ENCODE assay signal across 20 cellular contexts in the genomic region with DNA sequence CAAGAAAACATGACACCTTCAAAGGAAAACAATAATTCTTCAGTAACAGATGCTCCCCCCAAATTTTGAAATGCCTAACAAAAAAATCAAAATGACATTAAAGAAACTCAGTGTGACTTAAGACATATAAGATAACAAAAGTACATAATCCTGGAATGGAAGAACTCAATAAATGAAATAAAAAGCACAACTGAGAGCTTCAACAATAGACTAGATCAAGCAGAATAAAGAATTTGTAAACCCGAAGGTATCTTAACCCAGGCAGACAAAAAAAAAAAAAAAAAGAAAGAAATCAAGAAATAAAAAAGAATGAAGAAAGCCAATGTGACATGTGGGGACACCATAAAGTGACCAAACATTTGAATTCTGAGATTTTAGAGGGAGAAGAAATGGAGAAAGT. TPM values are rescaled to one million over a fixed set of nuclear protein-coding genes. Genes with fewer than 3 reads are reported as not detected.
DNase-seq lines count a peak whose midpoint lies in the region; ATAC-seq, FAIRE-seq and TF ChIP-seq lines count a peak whose summit lies in the region.
"Had no signal": no experiment of that assay in that cellular context is flagged by ENCODE, and none has a peak within 500 bp of the region (broad histone marks: within the 10 kb centered on the region; RNA-seq: fewer than 3 reads in every experiment).

No MANE protein-coding gene starts in this region.

- H4K20me1 ChIP-seq in Karpas-422 (ENCODE audit: insufficient read depth, low read depth, low read length) = no peaks in the 10 kb centered on the region

- H3K9me3 Mint-ChIP-seq in CD4-positive, CD25-positive, alpha-beta regulatory T cell = peaks cover 0 to 25% (median 7%) of the 10 kb centered on the region in 7 donors
- H3K9me3 Mint-ChIP-seq: GM23338 had no signal

- H3K4me2 ChIP-seq in Karpas-422 (ENCODE audit: low read depth, low read length, poor library complexity, severe bottlenecking) = no peak overlapping the region
- H3K4me2 ChIP-seq: A549, GM23338, KMS-11 had no signal

- peak overlapping the region in 2 of 3 donors; percentile 17 to 28 for H3K27ac Mint-ChIP-seq in CD4-positive, CD25-positive, alpha-beta regulatory T cell
- H3K27ac Mint-ChIP-seq: CD4-positive, alpha-beta memory T cell; GM23338; IgD-negative memory B cell had no signal

- TF ChIP-seq CTCF in fibroblast of villous mesenchyme (IDR thresholded peaks at IDR 0.05; ENCODE audit: insufficient read depth, low read depth, low read length) = no peak
- TF ChIP-seq CTCF in ascending aorta (IDR thresholded peaks at IDR 0.05) = no peak

- peaks cover 10 to 17% of the 10 kb centered on the region in 2 experiments for H3K9me3 ChIP-seq in CD4-positive, CD25-positive, alpha-beta regulatory T cell (ENCODE audit: control insufficient read depth in 2 of 2, low read length in 2 of 2)
- H3K9me3 ChIP-seq in ascending aorta (peaks cover 6 to 9% of the 10 kb centered on the region in 2 donors), Karpas-422 (ENCODE audit: low read length) (peaks cover 26% of the 10 kb centered on the region)

- no peak overlapping the region for H3K27ac ChIP-seq in CD4-positive, CD25-positive, alpha-beta regulatory T cell (ENCODE audit: insufficient read depth, low read length, poor library complexity, severe bottlenecking)
- H3K27ac ChIP-seq in ascending aorta (no peak overlapping the region), Karpas-422 (ENCODE audit: low read length) (no peak overlapping the region)
- H3K27ac ChIP-seq: A549, C4-2B, KMS-11 had no signal

- FAIRE-seq in A204.1 (lab: Jason Lieb, UNC) = peak; percentile 35
- peak; percentile 7 for FAIRE-seq in RCC 7860 (lab: Jason Lieb, UNC)
- FAIRE-seq: A549, G401.6, H54, HTR-8/SVneo had no signal

- peaks cover 45% of the 10 kb centered on the region for H3K79me2 ChIP-seq in Karpas-422 (ENCODE audit: low read length)

- H3K36me3 Mint-ChIP-seq in CD4-positive, CD25-positive, alpha-beta regulatory T cell = peaks cover 65% of the 10 kb centered on the region

- H2AFZ ChIP-seq in Karpas-422 (ENCODE audit: low read length) = no peak overlapping the region
- H2AFZ ChIP-seq: GM23338 had no signal

- H3K27me3 ChIP-seq in CD4-positive, CD25-positive, alpha-beta regulatory T cell (ENCODE audit: control insufficient read depth, insufficient read depth, low read length) = no peaks in the 10 kb centered on the region
- H3K27me3 ChIP-seq in ascending aorta (no peaks in the 10 kb centered on the region), Karpas-422 (ENCODE audit: low read length) (no peaks in the 10 kb centered on the region)

- DNase-seq in CD4-positive, CD25-positive, alpha-beta regulatory T cell = no peak
- DNase-seq in RCC 7860 (ENCODE audit: low spot score) (no peak), fibroblast of villous mesenchyme (ENCODE audit: low read depth) (peak; percentile 3), SIG-M5 (lab: John Stamatoyannopoulos, UW) (no peak), ascending aorta (ENCODE audit: low spot score in 2 of 2) (no peak), Karpas-422 (no peak)
- DNase-seq: AML-193; Calu3; CD4-positive, alpha-beta memory T cell; HCEC 1CT had no signal

- intact Hi-C loops in ascending aorta (cut with DNase I) = no loop called here

- no peak for ATAC-seq in CD4-positive, CD25-positive, alpha-beta regulatory T cell (ENCODE audit: low read depth in 2 of 2)
- ATAC-seq: A549 had no signal

- H3K4me3 ChIP-seq in CD4-positive, CD25-positive, alpha-beta regulatory T cell (ENCODE audit: low read depth, low read length) = no peak overlapping the region
- H3K4me3 ChIP-seq in fibroblast of villous mesenchyme (ENCODE audit: low read depth, low read length) = no peak overlapping the region
- H3K4me3 ChIP-seq in ascending aorta = no peak overlapping the region
- H3K4me3 ChIP-seq in Karpas-422 (ENCODE audit: low read length) = no peak overlapping the region
- H3K4me3 ChIP-seq: A549, GM23338 had no signal

- no peaks in the 10 kb centered on the region for H3K27me3 Mint-ChIP-seq in CD4-positive, CD25-positive, alpha-beta regulatory T cell
- H3K27me3 Mint-ChIP-seq: CD4-positive, alpha-beta memory T cell; IgD-negative memory B cell had no signal

- no peaks in the 10 kb centered on the region for H3K4me1 ChIP-seq in CD4-positive, CD25-positive, alpha-beta regulatory T cell (ENCODE audit: control insufficient read depth, insufficient read depth, low read length, poor library complexity, severe bottlenecking)
- no peaks in the 10 kb centered on the region for H3K4me1 ChIP-seq in ascending aorta
- H3K4me1 ChIP-seq in Karpas-422 (ENCODE audit: low read length) = no peaks in the 10 kb centered on the region
- H3K4me1 ChIP-seq: A549 had no signal

- no peaks in the 10 kb centered on the region for H3K9me2 ChIP-seq in Karpas-422 (replicated peaks; ENCODE audit: insufficient read depth, low read length)

- H3K9ac ChIP-seq in Karpas-422 (ENCODE audit: low read length) = no peak overlapping the region
- H3K9ac ChIP-seq: KMS-11 had no signal

- H3K4me3 Mint-ChIP-seq in CD4-positive, CD25-positive, alpha-beta regulatory T cell = peak overlapping the region in 1 of 4 donors; percentile 28
- H3K4me3 Mint-ChIP-seq: GM23338, IgD-negative memory B cell had no signal

- peaks cover 16 to 29% (median 24%) of the 10 kb centered on the region in 4 donors for H3K4me1 Mint-ChIP-seq in CD4-positive, CD25-positive, alpha-beta regulatory T cell
- H3K4me1 Mint-ChIP-seq: GM23338 had no signal

- H3K36me3 ChIP-seq in CD4-positive, CD25-positive, alpha-beta regulatory T cell (ENCODE audit: control insufficient read depth, insufficient read depth, low read length) = peaks cover 84% of the 10 kb centered on the region
- H3K36me3 ChIP-seq in ascending aorta (peaks cover 22 to 88% of the 10 kb centered on the region in 2 donors), Karpas-422 (ENCODE audit: insufficient read depth, low read length) (peaks cover 93% of the 10 kb centered on the region)

RNA-seq across cellular contexts. Expression of gene LRRD1, which starts 27.7 kb away (rescaled TPM):
- 0.44 TPM for total RNA-seq in CD4-positive, CD25-positive, alpha-beta regulatory T cell
- under 1 TPM in 1 of 4 donors, not detected in 3; 0.12 TPM for polyA plus RNA-seq in CD4-positive, CD25-positive, alpha-beta regulatory T cell
- under 0.01 TPM in 1 of 2 replicates, not detected in the other for total RNA-seq in fibroblast of villous mesenchyme
- not detected for total RNA-seq in ascending aorta
- not detected in 2 replicates for total RNA-seq in Karpas-422 (2014; rRNA removed; shearing (Covaris generic); ENCODE audit: low replicate concordance)
- total RNA-seq: Calu3; CD4-positive, alpha-beta memory T cell; GM23338 had no signal
- polyA plus RNA-seq: A549; BJ; CD4-positive, alpha-beta memory T cell; IgD-negative memory B cell had no signal

RNA-seq across cellular contexts. Expression of gene KRIT1, which starts 39.0 kb away (rescaled TPM):
- total RNA-seq in CD4-positive, CD25-positive, alpha-beta regulatory T cell = 47.4 TPM
- polyA plus RNA-seq in CD4-positive, CD25-positive, alpha-beta regulatory T cell = 10 to 100 TPM; 14.4 to 20.9 (median 18.1) TPM
- 39.0 and 44.9 TPM in 2 replicates for total RNA-seq in fibroblast of villous mesenchyme
- total RNA-seq in ascending aorta = 66.1 TPM
- total RNA-seq in Karpas-422 (2014; rRNA removed; shearing (Covaris generic); ENCODE audit: low replicate concordance) = 43.7 and 91.1 TPM in 2 replicates

RNA-seq across cellular contexts. Expression of gene ANKIB1, which starts 39.1 kb away (rescaled TPM):
- 74.1 TPM for total RNA-seq in CD4-positive, CD25-positive, alpha-beta regulatory T cell
- 10 to 100 TPM in 2 of 4 donors, 1 to 10 TPM in 2; 6.5 to 13.3 (median 9.8) TPM for polyA plus RNA-seq in CD4-positive, CD25-positive, alpha-beta regulatory T cell
- total RNA-seq in fibroblast of villous mesenchyme (58.0 and 91.1 TPM in 2 replicates), ascending aorta (27.4 TPM)
- total RNA-seq in Karpas-422 (2014; rRNA removed; shearing (Covaris generic); ENCODE audit: low replicate concordance) = 26.3 and 52.7 TPM in 2 replicates
